Comparison of ENCODE assay signal across 12 cellular contexts in genomic region chr4:110533940-110534339, GRCh38. TPM values are rescaled to one million over a fixed set of nuclear protein-coding genes. Genes with fewer than 3 reads are reported as not detected.
DNase-seq lines count a peak whose midpoint lies in the region; ATAC-seq, FAIRE-seq and TF ChIP-seq lines count a peak whose summit lies in the region.
"Had no signal": no experiment of that assay in that cellular context is flagged by ENCODE, and none has a peak within 500 bp of the region (broad histone marks: within the 10 kb centered on the region; RNA-seq: fewer than 3 reads in every experiment).

No MANE protein-coding gene starts in this region.

- H3K4me1 ChIP-seq in breast epithelium, result no peaks in the 10 kb centered on the region
- no peaks in the 10 kb centered on the region for H3K4me1 ChIP-seq in Panc1 (ENCODE audit: control insufficient read depth, insufficient read depth, low read length)

- no TSS peak for BruUV-seq in MCF 10A (replicated peaks; lab: Mats Ljungman, UMichigan)
- BruUV-seq in Panc1 (replicated peaks; lab: Mats Ljungman, UMichigan), result no TSS peak

- no peaks in the 10 kb centered on the region for H3K36me3 Mint-ChIP-seq in MCF 10A (ENCODE audit: insufficient read depth, unreplicated experiment)

- no peaks in the 10 kb centered on the region for H3K27me3 Mint-ChIP-seq in MCF 10A (ENCODE audit: insufficient read depth, unreplicated experiment)

- DNase-seq in MCF 10A (ENCODE audit: unreplicated experiment) (peak; percentile 97), breast epithelium (ENCODE audit: low spot score in 2 of 2) (no peak), Panc1 (ENCODE audit: low read depth, low spot score) (peak; percentile 50), fibroblast of the aortic adventitia (ENCODE audit: low read depth) (peak; percentile 95), urothelium cell line (ENCODE audit: low spot score) (peak; percentile 84), ureter (ENCODE audit: low spot score) (no peak), NK-92 (lab: John Stamatoyannopoulos, UW; ENCODE audit: unreplicated experiment) (no peak)
- DNase-seq: COR-L47; NCI-H446 treated with DMSO at 0.1 percent for 48 hours; stimulated activated naive CD8-positive, alpha-beta T cell treated with anti-CD3 and anti-CD28 coated beads, Interleukin-15, Interleukin-2, amounts not matched to agents 100 U/mL and 50 U/mL, for 24 hours had no signal

- H3K27ac ChIP-seq in breast epithelium (no peak overlapping the region), Panc1 (ENCODE audit: low read length) (no peak overlapping the region)

- H3K36me3 ChIP-seq in breast epithelium, result no peaks in the 10 kb centered on the region
- H3K36me3 ChIP-seq in Panc1 (ENCODE audit: control insufficient read depth, insufficient read depth, low read length), result no peaks in the 10 kb centered on the region

- no peak for TF ChIP-seq POLR2A in breast epithelium (IDR thresholded peaks at IDR 0.05)

- H3K9me3 Mint-ChIP-seq in MCF 10A (ENCODE audit: unreplicated experiment), result peaks cover 16% of the 10 kb centered on the region

- POLR2A ChIA-PET in MCF 10A (lab: Yijun Ruan, JAX), result interaction anchor here (1.0 to 2.2 kb wide), 6 partner anchors 9 to 544 kb away, joined by 3 to 7 read pairs (median 5); no protein-coding TSS in a partner anchor
- POLR2A ChIA-PET in Panc1 (lab: Charles Lee), result no interaction called here

- peaks cover 6% of the 10 kb centered on the region for H3K4me1 Mint-ChIP-seq in MCF 10A (ENCODE audit: insufficient read depth, unreplicated experiment)

- TF ChIP-seq CTCF in MCF 10A (IDR thresholded peaks at IDR 0.05; ENCODE audit: unreplicated experiment) (no peak), breast epithelium (IDR thresholded peaks at IDR 0.05) (no peak), Panc1 (IDR thresholded peaks at IDR 0.05) (no peak), fibroblast of the aortic adventitia (IDR thresholded peaks at IDR 0.05; ENCODE audit: insufficient read depth, low read length) (no peak)

- intact Hi-C loops in MCF 10A (cut with micrococcal nuclease) (no loop called here), breast epithelium (cut with DNase I; ENCODE audit: low total_unique reads) (no loop called here), Panc1 (cut with micrococcal nuclease; ENCODE audit: unreplicated experiment) (no loop called here)

- ATAC-seq in Panc1, result peak; percentile 63; the same call in 1 of the 2 replicates
- ATAC-seq in GM21390 (IDR thresholded peaks at IDR 0.05; ENCODE audit: unreplicated experiment), result no peak
- ATAC-seq: activated naive CD4-positive, alpha-beta T cell treated with anti-CD3 and anti-CD28 coated beads, Interleukin-2, amount 50 U/mL, for 72 hours; stimulated activated naive CD8-positive, alpha-beta T cell treated with anti-CD3 and anti-CD28 coated beads, Interleukin-15, Interleukin-2, amounts not matched to agents 100 U/mL and 50 U/mL, for 24 hours had no signal

- no peaks in the 10 kb centered on the region for H3K27me3 ChIP-seq in breast epithelium
- no peaks in the 10 kb centered on the region for H3K27me3 ChIP-seq in Panc1 (ENCODE audit: control insufficient read depth, insufficient read depth, low read length)

- peak overlapping the region; percentile 96 for H3K27ac Mint-ChIP-seq in MCF 10A (ENCODE audit: low read depth, unreplicated experiment)
- H3K27ac Mint-ChIP-seq: activated naive CD4-positive, alpha-beta T cell treated with anti-CD3 and anti-CD28 coated beads, Interleukin-2, amount 50 U/mL, for 72 hours had no signal

- CTCF ChIA-PET in MCF 10A (lab: Yijun Ruan, JAX) (interaction anchor here (1.0 to 7.9 kb wide), 4 partner anchors 17 to 1098 kb away, joined by 3 to 78 read pairs (median 4); no protein-coding TSS in a partner anchor), Panc1 (lab: Charles Lee) (interaction anchor here (0.6 kb wide), 1 partner anchor 66 kb away, joined by 6 read pairs; no protein-coding TSS in a partner anchor)

- no peak overlapping the region for H3K4me3 ChIP-seq in breast epithelium
- H3K4me3 ChIP-seq in Panc1 (ENCODE audit: low read depth in 2 of 2, low read length in 2 of 2), result no peak overlapping the region; a peak in 1 of 4 replicates
- H3K4me3 ChIP-seq in fibroblast of the aortic adventitia (ENCODE audit: low read depth, low read length), result no peak overlapping the region

- H3K4me3 Mint-ChIP-seq in MCF 10A (ENCODE audit: unreplicated experiment), result peak overlapping the region; percentile 20

- in situ Hi-C loops in Panc1 (cut with HindIII; ENCODE audit: low pct_unique_long_range_greater_than_20kb, low sequenced_read_pairs), result no loop called here

- FAIRE-seq in urothelium cell line (lab: Jason Lieb, UNC), result no peak

- H3K9me3 ChIP-seq in breast epithelium (peaks cover 0 to 11% of the 10 kb centered on the region in 2 donors), Panc1 (ENCODE audit: control insufficient read depth, insufficient read depth, low read depth, low read length) (no peaks in the 10 kb centered on the region)

RNA-seq across cellular contexts. Expression of gene ENPEP, which starts 58.0 kb away (rescaled TPM):
- total RNA-seq in MCF 10A (2022) (not detected in 2 replicates), breast epithelium (10 to 100 TPM in 1 of 3 donors, 1 to 10 TPM in 2; 5.0 to 10.2 (median 9.8) TPM), Panc1 (2021; ENCODE audit: unreplicated experiment) (not detected), fibroblast of the aortic adventitia (ENCODE audit: low replicate concordance) (0.54 and 5.9 TPM in 2 replicates), ureter (3.9 TPM)
- not detected for polyA plus RNA-seq in Panc1 (2012; ENCODE audit: insufficient read length)
- total RNA-seq: activated naive CD4-positive, alpha-beta T cell treated with anti-CD3 and anti-CD28 coated beads, Interleukin-2, amount 50 U/mL, for 72 hours had no signal

Comparison
In these comparisons a context has a peak if more than half of its experiments do, and no peak if none do; other contexts are left out.
1. DNase-seq: peak in MCF 10A (single experiment), Panc1 (single experiment), fibroblast of the aortic adventitia (single experiment) and urothelium cell line (single experiment); none in breast epithelium (0 of 2), ureter (single experiment) and NK-92 (single experiment).